29 cellular contexts compared by ENCODE assay signal in genomic region chr1:168643152-168643551, GRCh38.
DNase-seq lines count a peak whose midpoint lies in the region; ATAC-seq, FAIRE-seq and TF ChIP-seq lines count a peak whose summit lies in the region.
"Had no signal": no experiment of that assay in that cellular context is flagged by ENCODE, and none has a peak within 500 bp of the region (broad histone marks: within the 10 kb centered on the region; RNA-seq: fewer than 3 reads in every experiment).

No MANE protein-coding gene starts in this region.

- intact Hi-C loops in A673 (cut with micrococcal nuclease; ENCODE audit: unreplicated experiment) = no loop called here

- H3K9me3 ChIP-seq in astrocyte (ENCODE audit: insufficient read depth, low read depth, low read length) = no peaks in the 10 kb centered on the region
- no peaks in the 10 kb centered on the region for H3K9me3 ChIP-seq in right atrium auricular region
- H3K9me3 ChIP-seq in A673 (ENCODE audit: low read depth, low read length, poor library complexity, severe bottlenecking) = no peaks in the 10 kb centered on the region
- H3K9me3 ChIP-seq: heart right ventricle, left ventricle myocardium inferior, mucosa of descending colon, prostate gland, SK-N-SH, stomach had no signal

- H3K27me3 ChIP-seq in astrocyte (ENCODE audit: insufficient read depth, low read length) (no peaks in the 10 kb centered on the region), right atrium auricular region (no peaks in the 10 kb centered on the region), A673 (replicated peaks; ENCODE audit: insufficient read depth, low read depth, low read length, poor library complexity) (no peaks in the 10 kb centered on the region)
- H3K27me3 ChIP-seq: heart right ventricle, neural progenitor cell, stomach had no signal

- H3K4me2 ChIP-seq in astrocyte (ENCODE audit: low read length) = peak overlapping the region; percentile 30
- H3K4me2 ChIP-seq: neural progenitor cell, SK-N-SH had no signal

- no peak overlapping the region for H2AFZ ChIP-seq in astrocyte (ENCODE audit: low read depth, low read length)
- H2AFZ ChIP-seq: neural progenitor cell had no signal

- DNase-seq in AG08395 (ENCODE audit: low spot score) (peak; percentile 45), HS-27A (ENCODE audit: low read depth) (peak; percentile 54), astrocyte (ENCODE audit: low read depth) (peak; percentile 100), iris pigment epithelial cell (ENCODE audit: low read depth) (peak; percentile 63), right atrium auricular region (ENCODE audit: low spot score) (no peak), SW 1271 (lab: John Stamatoyannopoulos, UW) (no peak), A673 (ENCODE audit: low spot score) (no peak)
- DNase-seq: activated CD8-positive, alpha-beta T cell treated with anti-CD3 and anti-CD28 coated beads, Interleukin-2, amount 10 ng/mL, durations not matched to agents 7 days and 5 days; activated naive CD4-positive, alpha-beta T cell treated with anti-CD3 and anti-CD28 coated beads for 36 hours; activated T-cell treated with anti-CD3 and anti-CD28 coated beads, Interleukin-2, amount 50 U/mL, for 1 hour; anterior cingulate cortex; GDM1; heart right ventricle; left ventricle myocardium inferior; mucosa of descending colon; NCI-H1930; NCI-H226; SK-N-SH; stimulated activated CD4-positive, alpha-beta T cell treated with anti-CD3 and anti-CD28 coated beads, Interleukin-12 subunit alpha, Interleukin-12 subunit beta, amount 100 ng/mL, for 4 hours; stomach had no signal

- H3K9ac ChIP-seq in astrocyte (ENCODE audit: low read length) = no peak overlapping the region
- H3K9ac ChIP-seq: neural progenitor cell, SK-N-SH had no signal

- H3K27ac Mint-ChIP-seq in astrocyte (ENCODE audit: unreplicated experiment) = peak overlapping the region; percentile 48
- H3K27ac Mint-ChIP-seq: activated CD8-positive, alpha-beta T cell treated with anti-CD3 and anti-CD28 coated beads, Interleukin-2, amount 10 ng/mL, durations not matched to agents 7 days and 5 days; activated naive CD4-positive, alpha-beta T cell treated with anti-CD3 and anti-CD28 coated beads for 36 hours; neural progenitor cell; type B pancreatic cell had no signal

- no peak for ATAC-seq in GM19023 (IDR thresholded peaks at IDR 0.05; ENCODE audit: unreplicated experiment)
- ATAC-seq: activated CD4-positive, CD25-positive, alpha-beta regulatory T cell treated with anti-CD3 and anti-CD28 coated beads, Interleukin-2, amount 50 U/mL, for 24 hours; activated CD8-positive, alpha-beta T cell treated with anti-CD3 and anti-CD28 coated beads, Interleukin-2, amount 10 ng/mL, durations not matched to agents 7 days and 5 days; heart right ventricle; K562; mucosa of descending colon had no signal

- H3K4me3 ChIP-seq in astrocyte (ENCODE audit: insufficient read depth, low read depth, low read length) (no peak overlapping the region), right atrium auricular region (no peak overlapping the region), A673 (ENCODE audit: low read depth, low read length, poor library complexity, severe bottlenecking) (no peak overlapping the region)
- H3K4me3 ChIP-seq: heart right ventricle, K562, left ventricle myocardium inferior, mucosa of descending colon, neural progenitor cell, prostate gland, stomach had no signal

- peaks cover 11% of the 10 kb centered on the region for H3K4me1 Mint-ChIP-seq in astrocyte (ENCODE audit: low read depth, unreplicated experiment)
- H3K4me1 Mint-ChIP-seq: neural progenitor cell had no signal

- CTCF ChIA-PET in A673 (lab: Charles Lee) = no interaction called here

- H3K36me3 Mint-ChIP-seq in astrocyte (ENCODE audit: low read depth, unreplicated experiment) = no peaks in the 10 kb centered on the region
- H3K36me3 Mint-ChIP-seq: neural progenitor cell, type B pancreatic cell had no signal

- H3K36me3 ChIP-seq in astrocyte (ENCODE audit: insufficient read depth, low read length) = no peaks in the 10 kb centered on the region
- no peaks in the 10 kb centered on the region for H3K36me3 ChIP-seq in right atrium auricular region
- no peaks in the 10 kb centered on the region for H3K36me3 ChIP-seq in A673 (ENCODE audit: insufficient read depth, low read length, poor library complexity, severe bottlenecking)
- H3K36me3 ChIP-seq: heart right ventricle, left ventricle myocardium inferior, neural progenitor cell, prostate gland, stomach had no signal

- H4K20me1 ChIP-seq in astrocyte (ENCODE audit: insufficient read depth, low read length) = no peaks in the 10 kb centered on the region

- H3K4me1 ChIP-seq in astrocyte (ENCODE audit: insufficient read depth, low read length) (peaks cover 5% of the 10 kb centered on the region), right atrium auricular region (no peaks in the 10 kb centered on the region), A673 (ENCODE audit: insufficient read depth, low read length, poor library complexity, severe bottlenecking) (no peaks in the 10 kb centered on the region)
- H3K4me1 ChIP-seq: heart right ventricle, left ventricle myocardium inferior, neural progenitor cell, prostate gland, stomach had no signal

- POLR2A ChIA-PET in A673 (lab: Charles Lee; ENCODE audit: low non-redundant PET) = no interaction called here

- H3K27ac ChIP-seq in astrocyte (ENCODE audit: low read depth, low read length) = peak overlapping the region; percentile 13
- H3K27ac ChIP-seq in right atrium auricular region = no peak overlapping the region
- no peak overlapping the region for H3K27ac ChIP-seq in A673 (ENCODE audit: low read depth, low read length, poor library complexity, severe bottlenecking)
- H3K27ac ChIP-seq: C4-2B, heart right ventricle, left ventricle myocardium inferior, neural progenitor cell, prostate gland, stomach had no signal

- TF ChIP-seq CTCF in astrocyte (IDR thresholded peaks at IDR 0.05; ENCODE audit: insufficient read depth, low read depth, low read length) (no peak), right atrium auricular region (IDR thresholded peaks at IDR 0.05) (no peak), A673 (conservative IDR thresholded peaks at IDR 0.05; ENCODE audit: low read depth, low read length) (no peak)

- H3K79me2 ChIP-seq in astrocyte (ENCODE audit: insufficient read depth, low read length) = no peaks in the 10 kb centered on the region

- BruUV-seq in A673 (replicated peaks; lab: Mats Ljungman, UMichigan) = no TSS peak

- H3K9me3 Mint-ChIP-seq in astrocyte (ENCODE audit: unreplicated experiment) = peaks cover 4% of the 10 kb centered on the region
- H3K9me3 Mint-ChIP-seq: activated naive CD4-positive, alpha-beta T cell treated with anti-CD3 and anti-CD28 coated beads for 36 hours; neural progenitor cell; type B pancreatic cell had no signal

- no peak for FAIRE-seq in astrocyte (lab: Jason Lieb, UNC)
- FAIRE-seq: A204.1, GM19239, K562 had no signal

- H3K27me3 Mint-ChIP-seq in astrocyte (ENCODE audit: low read depth, unreplicated experiment) = no peaks in the 10 kb centered on the region
- H3K27me3 Mint-ChIP-seq: type B pancreatic cell had no signal

- H3K4me3 Mint-ChIP-seq in astrocyte (ENCODE audit: unreplicated experiment) = no peak overlapping the region
- H3K4me3 Mint-ChIP-seq: activated CD8-positive, alpha-beta T cell treated with anti-CD3 and anti-CD28 coated beads, Interleukin-2, amount 10 ng/mL, durations not matched to agents 7 days and 5 days; activated naive CD4-positive, alpha-beta T cell treated with anti-CD3 and anti-CD28 coated beads for 36 hours; neural progenitor cell; type B pancreatic cell had no signal

Comparison
In these comparisons a context has a peak if more than half of its experiments do, and no peak if none do; other contexts are left out.
1. DNase-seq: peak in AG08395 (single experiment), HS-27A (single experiment), astrocyte (single experiment) and iris pigment epithelial cell (single experiment); none in right atrium auricular region (single experiment), SW 1271 (0 of 2) and A673 (single experiment).